Comparison of ENCODE assay signal across 1 cellular context in the genomic region with DNA sequence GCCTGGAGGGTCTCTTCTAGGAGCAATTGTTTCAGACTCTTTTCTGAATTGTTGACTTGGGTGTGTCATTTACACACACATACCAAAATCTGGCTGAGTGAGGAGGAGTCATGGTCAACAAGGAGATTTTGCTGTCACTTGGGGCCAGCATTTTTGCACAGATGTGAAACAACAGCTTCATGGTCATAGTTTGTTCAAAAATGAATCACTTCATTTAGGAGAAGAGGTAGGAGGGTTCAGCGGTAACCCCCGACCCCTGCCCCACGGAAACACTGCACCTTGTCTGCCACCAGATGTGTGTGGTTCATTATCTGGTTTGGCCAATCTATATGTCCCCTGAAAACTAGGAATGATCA.
TF ChIP-seq lines count a peak whose summit lies in the region.

No MANE protein-coding gene starts in this region.

TF ChIP-seq in IMR-90, 13 proteins besides CTCF, POLR2A, EP300 and RAD21:
- TF ChIP-seq, protein P1, sequence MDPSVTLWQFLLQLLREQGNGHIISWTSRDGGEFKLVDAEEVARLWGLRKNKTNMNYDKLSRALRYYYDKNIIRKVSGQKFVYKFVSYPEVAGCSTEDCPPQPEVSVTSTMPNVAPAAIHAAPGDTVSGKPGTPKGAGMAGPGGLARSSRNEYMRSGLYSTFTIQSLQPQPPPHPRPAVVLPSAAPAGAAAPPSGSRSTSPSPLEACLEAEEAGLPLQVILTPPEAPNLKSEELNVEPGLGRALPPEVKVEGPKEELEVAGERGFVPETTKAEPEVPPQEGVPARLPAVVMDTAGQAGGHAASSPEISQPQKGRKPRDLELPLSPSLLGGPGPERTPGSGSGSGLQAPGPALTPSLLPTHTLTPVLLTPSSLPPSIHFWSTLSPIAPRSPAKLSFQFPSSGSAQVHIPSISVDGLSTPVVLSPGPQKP (IDR thresholded peaks at IDR 0.05; ENCODE audit: borderline replicate concordance, low read depth, low read length), result no peak
- no peak for TF ChIP-seq MAZ (IDR thresholded peaks at IDR 0.05; ENCODE audit: borderline replicate concordance, low read depth, low read length)
- TF ChIP-seq RFX5 (IDR thresholded peaks at IDR 0.05; ENCODE audit: low read depth, low read length), result no peak
- no peak for TF ChIP-seq CEBPB (IDR thresholded peaks at IDR 0.05; ENCODE audit: low read depth, low read length)
- no peak for TF ChIP-seq MAFK (IDR thresholded peaks at IDR 0.05; ENCODE audit: low read depth, low read length)
- TF ChIP-seq SMC3 (IDR thresholded peaks at IDR 0.05; ENCODE audit: low read depth, low read length), result no peak
- TF ChIP-seq, protein P2, sequence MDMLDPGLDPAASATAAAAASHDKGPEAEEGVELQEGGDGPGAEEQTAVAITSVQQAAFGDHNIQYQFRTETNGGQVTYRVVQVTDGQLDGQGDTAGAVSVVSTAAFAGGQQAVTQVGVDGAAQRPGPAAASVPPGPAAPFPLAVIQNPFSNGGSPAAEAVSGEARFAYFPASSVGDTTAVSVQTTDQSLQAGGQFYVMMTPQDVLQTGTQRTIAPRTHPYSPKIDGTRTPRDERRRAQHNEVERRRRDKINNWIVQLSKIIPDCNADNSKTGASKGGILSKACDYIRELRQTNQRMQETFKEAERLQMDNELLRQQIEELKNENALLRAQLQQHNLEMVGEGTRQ (IDR thresholded peaks at IDR 0.05; ENCODE audit: low read depth, low read length), result no peak
- TF ChIP-seq NFE2L2 (IDR thresholded peaks at IDR 0.05; ENCODE audit: low read depth, low read length), result no peak
- TF ChIP-seq FOS (IDR thresholded peaks at IDR 0.05; ENCODE audit: low read depth, low read length), result no peak
- TF ChIP-seq RCOR1 (IDR thresholded peaks at IDR 0.05; ENCODE audit: insufficient replicate concordance, low read length), result no peak
- no peak for TF ChIP-seq BHLHE40 (IDR thresholded peaks at IDR 0.05; ENCODE audit: low read depth, low read length)
- TF ChIP-seq MXI1 (IDR thresholded peaks at IDR 0.05; ENCODE audit: borderline replicate concordance, low read depth, low read length), result no peak
- no peak for TF ChIP-seq CHD1 (IDR thresholded peaks at IDR 0.05; ENCODE audit: low read depth, low read length)
